Comparison of ENCODE assay signal across 16 cellular contexts in genomic region chr3:174243194-174243593, GRCh38.
DNase-seq lines count a peak whose midpoint lies in the region; ATAC-seq and TF ChIP-seq lines count a peak whose summit lies in the region.
"Had no signal": no experiment of that assay in that cellular context is flagged by ENCODE, and none has a peak within 500 bp of the region (broad histone marks: within the 10 kb centered on the region; RNA-seq: fewer than 3 reads in every experiment).

No MANE protein-coding gene starts in this region.

- H2AFZ ChIP-seq in hepatocyte = no peak overlapping the region

- TF ChIP-seq CTCF in hepatocyte (IDR thresholded peaks at IDR 0.05; ENCODE audit: poor library complexity) = no peak

- ATAC-seq in left cardiac atrium (no peak), HG03196 (IDR thresholded peaks at IDR 0.05; ENCODE audit: unreplicated experiment) (no peak)
- ATAC-seq: effector memory CD8-positive, alpha-beta T cell; gastroesophageal sphincter; HCT116; sciatic nerve had no signal

- no peak overlapping the region for H3K4me3 ChIP-seq in hepatocyte
- H3K4me3 ChIP-seq: gastroesophageal sphincter, tibial artery had no signal

- no peaks in the 10 kb centered on the region for H3K27me3 ChIP-seq in hepatocyte
- H3K27me3 ChIP-seq: gastroesophageal sphincter, tibial artery had no signal

- intact Hi-C loops in left cardiac atrium (cut with DNase I) = no loop called here

- DNase-seq in H4 (ENCODE audit: low spot score) (peak; percentile 73), UCSD-AML1 (lab: John Stamatoyannopoulos, UW; ENCODE audit: unreplicated experiment) (peak; percentile 2), hepatocyte (ENCODE audit: low spot score) (peak; percentile 12), left cardiac atrium (no peak), GM19240 (ENCODE audit: insufficient read length, low spot score) (no peak)
- no peak for DNase-seq in stimulated activated CD4-positive, alpha-beta T cell treated with anti-CD3 and anti-CD28 coated beads, Interleukin-2, amount 100 ng/mL, for 48 hours
- DNase-seq: activated CD4-positive, CD25-positive, alpha-beta regulatory T cell treated with anti-CD3 and anti-CD28 coated beads, Interleukin-2, amount 50 U/mL, for 72 hours; CD4-positive, alpha-beta T cell; effector memory CD8-positive, alpha-beta T cell; mesendoderm; stimulated activated CD4-positive, alpha-beta T cell treated with anti-CD3 and anti-CD28 coated beads, Interleukin-4, amount 100 ng/mL, for 24 hours; tibial artery had no signal

- peak overlapping the region; percentile 8 for H3K4me2 ChIP-seq in hepatocyte

- 11% methylated on average over 2 of the region's 2 CpGs for WGBS in hepatocyte (ENCODE audit: low lambda C conversion rate, missing lambda C conversion rate)

- H3K27ac ChIP-seq in hepatocyte = no peak overlapping the region

- no peaks in the 10 kb centered on the region for H3K79me2 ChIP-seq in hepatocyte

- no peaks in the 10 kb centered on the region for H3K9me3 ChIP-seq in hepatocyte (ENCODE audit: low read depth)
- H3K9me3 ChIP-seq: gastroesophageal sphincter, tibial artery had no signal

- H4K20me1 ChIP-seq in hepatocyte (ENCODE audit: insufficient read depth, poor library complexity, severe bottlenecking) = no peaks in the 10 kb centered on the region

- no peaks in the 10 kb centered on the region for H3K9me2 ChIP-seq in hepatocyte (replicated peaks; ENCODE audit: insufficient read depth)

- H3K36me3 ChIP-seq in hepatocyte (replicated peaks; ENCODE audit: insufficient read depth, low read depth) = no peaks in the 10 kb centered on the region
- H3K36me3 ChIP-seq: gastroesophageal sphincter, tibial artery had no signal

- H3K4me1 ChIP-seq in hepatocyte (ENCODE audit: insufficient read depth) = peaks cover 3% of the 10 kb centered on the region

Comparison
In these comparisons a context has a peak if more than half of its experiments do, and no peak if none do; other contexts are left out.
1. DNase-seq: peak in H4 (single experiment), UCSD-AML1 (single experiment) and hepatocyte (single experiment); none in left cardiac atrium (single experiment), GM19240 (single experiment) and stimulated activated CD4-positive, alpha-beta T cell treated with anti-CD3 and anti-CD28 coated beads, Interleukin-2, amount 100 ng/mL, for 48 hours (0 of 2).